11 cellular contexts compared by ENCODE assay signal in genomic region chr22:50523806-50524663, GRCh38. TPM values are rescaled to one million over a fixed set of nuclear protein-coding genes. Genes with fewer than 3 reads are reported as not detected.
DNase-seq lines count a peak whose midpoint lies in the region; ATAC-seq and TF ChIP-seq lines count a peak whose summit lies in the region.
"Had no signal": no experiment of that assay in that cellular context is flagged by ENCODE, and none has a peak within 500 bp of the region (broad histone marks: within the 10 kb centered on the region; RNA-seq: fewer than 3 reads in every experiment).

No MANE protein-coding gene starts in this region.

- DNase-seq in GM12865 (ENCODE audit: low read depth) (no peak), Peyer's patch (peak in 1 of 3 donors; percentile 71), esophagus muscularis mucosa (ENCODE audit: extremely low spot score) (no peak), sciatic nerve (ENCODE audit: low spot score) (peak; percentile 64), DMS79 treated with DMSO at 0.1 percent for 48 hours (lab: John Stamatoyannopoulos, UW) (no peak), cerebellum (ENCODE audit: low spot score) (no peak), dedifferentiated amniotic fluid mesenchymal stem cell (ENCODE audit: extremely low spot score) (no peak)
- no peak for DNase-seq in activated effector memory CD4-positive, alpha-beta T cell treated with Interleukin-2 at 50 U/mL for 16 hours
- DNase-seq: effector CD4-positive, alpha-beta T cell; KG1 had no signal

- no peak for ATAC-seq in sciatic nerve

- intact Hi-C loops in esophagus muscularis mucosa (cut with DNase I) = loop anchor here (2.0 kb wide), 1 partner anchor 15 kb away; the partner anchor contains the start of gene NCAPH2
- intact Hi-C loops in sciatic nerve (cut with DNase I) = no loop called here

- H3K36me3 ChIP-seq in Peyer's patch (peaks cover 0 to 49% (median 0%) of the 10 kb centered on the region in 3 donors), esophagus muscularis mucosa (peaks cover 25 to 52% (median 50%) of the 10 kb centered on the region in 4 donors)

- TF ChIP-seq POLR2A in Peyer's patch (IDR thresholded peaks at IDR 0.05) (peak in 1 of 2 donors; percentile 8), esophagus muscularis mucosa (IDR thresholded peaks at IDR 0.05; ENCODE audit: low read depth) (no peak)

- TF ChIP-seq CTCF in GM12865 (IDR thresholded peaks at IDR 0.05; ENCODE audit: insufficient read depth, low read depth, low read length, missing control alignments) (no peak), Peyer's patch (IDR thresholded peaks at IDR 0.05) (no peak), esophagus muscularis mucosa (IDR thresholded peaks at IDR 0.05) (no peak)

- TF ChIP-seq EP300 in esophagus muscularis mucosa (IDR thresholded peaks at IDR 0.05) = no peak

- 80% methylated on average over 18 of the region's 25 CpGs for WGBS in esophagus muscularis mucosa

- H3K27ac ChIP-seq in Peyer's patch (peak overlapping the region in 3 of 4 donors; percentile 93 to 98 (median 96)), esophagus muscularis mucosa (replicated peaks in 1 of 4) (no peak overlapping the region)

- H3K4me1 ChIP-seq in Peyer's patch = peaks cover 6 to 53% (median 19%) of the 10 kb centered on the region in 4 donors
- H3K4me1 ChIP-seq in esophagus muscularis mucosa = peaks cover 21 to 47% (median 38%) of the 10 kb centered on the region in 4 donors

- no peaks in the 10 kb centered on the region for H3K9me3 ChIP-seq in Peyer's patch
- no peaks in the 10 kb centered on the region for H3K9me3 ChIP-seq in esophagus muscularis mucosa

- H3K4me3 ChIP-seq in GM12865 (ENCODE audit: low read depth, low read length) (peak overlapping the region; percentile 68), Peyer's patch (peak overlapping the region; percentile 74 to 82 (median 78)), esophagus muscularis mucosa (peak overlapping the region; percentile 64 to 75 (median 68))

- H3K27me3 ChIP-seq in Peyer's patch = no peaks in the 10 kb centered on the region
- H3K27me3 ChIP-seq in esophagus muscularis mucosa = peaks cover 0 to under 1% (median 0%) of the 10 kb centered on the region in 4 donors

RNA-seq across cellular contexts. Expression of gene SCO2, which starts 1.4 kb away (rescaled TPM):
- 1 to 10 TPM in 3 of 4 donors, not detected in 1; 1.2 to 6.3 (median 4.5) TPM for total RNA-seq in Peyer's patch
- 1 to 10 TPM in 2 of 4 donors, not detected in 2; 3.1 to 5.1 TPM for total RNA-seq in esophagus muscularis mucosa
- 1.9 TPM for total RNA-seq in sciatic nerve
- not detected for total RNA-seq in cerebellum

RNA-seq across cellular contexts. Expression of gene TYMP, which starts 5.8 kb away (rescaled TPM):
- total RNA-seq in Peyer's patch (10 to 100 TPM; 53.5 to 93.9 (median 88.3) TPM), esophagus muscularis mucosa (10 to 100 TPM; 27.4 to 79.2 (median 35.9) TPM), sciatic nerve (44.5 TPM), cerebellum (2.3 TPM)

RNA-seq across cellular contexts. Expression of gene NCAPH2, which starts 16.0 kb away (rescaled TPM):
- total RNA-seq in Peyer's patch = 10 to 100 TPM; 34.0 to 85.8 (median 41.2) TPM
- 10 to 100 TPM; 30.3 to 44.6 (median 41.7) TPM for total RNA-seq in esophagus muscularis mucosa
- 39.8 TPM for total RNA-seq in sciatic nerve
- total RNA-seq in cerebellum = 33.8 TPM

RNA-seq across cellular contexts. Expression of gene LMF2, which starts 16.5 kb away (rescaled TPM):
- total RNA-seq in Peyer's patch = 10 to 100 TPM; 68.5 to 94.9 (median 83.3) TPM
- total RNA-seq in esophagus muscularis mucosa = 10 to 100 TPM; 34.9 to 67.1 (median 46.8) TPM
- total RNA-seq in sciatic nerve = 48.4 TPM
- total RNA-seq in cerebellum = 12.7 TPM

RNA-seq across cellular contexts. Expression of gene KLHDC7B, which starts 21.7 kb away (rescaled TPM):
- 1 to 10 TPM in 1 of 4 donors, not detected in 3; 1.1 TPM for total RNA-seq in Peyer's patch
- total RNA-seq in esophagus muscularis mucosa = under 1 TPM in 1 of 4 donors, not detected in 3; 0.17 TPM
- 0.13 TPM for total RNA-seq in sciatic nerve
- total RNA-seq in cerebellum = not detected
- total RNA-seq: subcutaneous adipose tissue had no signal

Comparison
In these comparisons a context has a peak if more than half of its experiments do, and no peak if none do; other contexts are left out.
1. H3K27ac ChIP-seq: peak in Peyer's patch (3 of 4); none in esophagus muscularis mucosa (0 of 4).
2. Peak in every context shown above with its lines, with median percentiles within 50 percentile points of each other: H3K4me3 ChIP-seq.